Comparison of ENCODE assay signal across 31 cellular contexts in the genomic region with DNA sequence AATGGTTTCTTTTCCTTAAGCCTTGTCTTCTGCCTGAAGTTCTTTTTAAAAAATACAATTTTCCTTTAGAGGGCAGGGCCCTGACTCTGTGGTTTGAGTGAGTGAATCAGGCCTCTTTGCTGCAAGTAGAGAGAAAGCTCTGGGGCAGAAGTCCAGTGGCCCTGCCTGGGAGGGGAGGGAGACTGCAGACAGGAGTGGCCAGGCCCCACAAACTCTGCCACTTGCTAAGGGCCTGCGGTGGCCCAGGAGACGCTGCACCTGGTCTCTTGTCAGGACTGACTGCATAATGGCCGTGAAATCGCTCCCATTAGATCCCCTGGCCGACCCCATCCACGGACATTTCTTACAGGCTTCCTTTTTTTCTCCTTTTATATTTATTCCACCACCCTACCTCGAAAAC. TPM values are rescaled to one million over a fixed set of nuclear protein-coding genes. Genes with fewer than 3 reads are reported as not detected.
"Had no signal": no experiment of that assay in that cellular context is flagged by ENCODE, and none has a peak within 500 bp of the region (broad histone marks: within the 10 kb centered on the region; RNA-seq: fewer than 3 reads in every experiment).

No MANE protein-coding gene starts in this region.

- H3K36me3 Mint-ChIP-seq: activated naive CD8-positive, alpha-beta T cell; immature natural killer cell; naive thymus-derived CD8-positive, alpha-beta T cell had no signal

- FAIRE-seq: urothelium cell line had no signal

- H3K27ac Mint-ChIP-seq: activated CD4-positive, alpha-beta T cell treated with anti-CD3 and anti-CD28 coated beads, Interleukin-2, amount 10 ng/mL, durations not matched to agents 7 days and 5 days; activated CD8-positive, alpha-beta T cell treated with anti-CD3 and anti-CD28 coated beads for 36 hours; activated naive CD8-positive, alpha-beta T cell; activated T-helper 2 cell treated with anti-CD3 and anti-CD28 coated beads, Interferon-gamma antibody, Interleukin-2, Interleukin-4, amounts not matched to agents 10 μg/mL and 5 μg/mL and 100 μg/mL, durations not matched to agents 14 hours and 24 hours and 36 hours; dendritic cell treated with granulocyte-macrophage colony-stimulating factor and Interleukin-4, amounts not matched to agents 40 ng/mL and 50 ng/mL, for 4 days; endodermal cell; immature natural killer cell; naive thymus-derived CD8-positive, alpha-beta T cell; T-helper 17 cell had no signal

- H3K9me3 ChIP-seq: ascending aorta, breast epithelium, left lung, lower lobe of right lung, spleen, thoracic aorta had no signal

- H3K27ac ChIP-seq: ascending aorta, breast epithelium, heart left ventricle, left lung, lower lobe of right lung, spleen, thoracic aorta, WERI-Rb-1 had no signal

- H3K27me3 ChIP-seq: ascending aorta, breast epithelium, heart left ventricle, left lung, spleen had no signal

- H3K9me3 Mint-ChIP-seq: activated CD8-positive, alpha-beta T cell treated with anti-CD3 and anti-CD28 coated beads for 36 hours; activated T-helper 2 cell treated with anti-CD3 and anti-CD28 coated beads, Interferon-gamma antibody, Interleukin-2, Interleukin-4, amounts not matched to agents 10 μg/mL and 5 μg/mL and 100 μg/mL, durations not matched to agents 14 hours and 24 hours and 36 hours; immature natural killer cell had no signal

- H3K4me1 ChIP-seq: ascending aorta, breast epithelium, left lung, lower lobe of right lung, spleen had no signal

- H3K4me3 ChIP-seq: ascending aorta, breast epithelium, heart left ventricle, left lung, lower lobe of right lung, spleen, thoracic aorta had no signal

- DNase-seq: activated CD4-positive, alpha-beta T cell treated with anti-CD3 and anti-CD28 coated beads for 1 hour; activated CD4-positive, alpha-beta T cell treated with anti-CD3 and anti-CD28 coated beads, Interleukin-2, amount 10 ng/mL, durations not matched to agents 7 days and 5 days; activated CD8-positive, alpha-beta T cell treated with anti-CD3 and anti-CD28 coated beads for 36 hours; activated T-cell treated with anti-CD3 and anti-CD28 coated beads, Interleukin-2, amount 50 U/mL, for 48 hours; central memory CD4-positive, alpha-beta T cell; endodermal cell; foreskin fibroblast; heart left ventricle; immature natural killer cell; kidney glomerular epithelial cell; left lung; lower lobe of right lung; mesenchymal stem cell; naive thymus-derived CD8-positive, alpha-beta T cell; occipital lobe; right cardiac atrium; spleen; stimulated activated naive CD4-positive, alpha-beta T cell treated with Interleukin-2 at 50 U/mL for 16 hours; T-helper 17 cell; T1000; trophoblast cell; WERI-Rb-1 had no signal

- H3K4me1 Mint-ChIP-seq: immature natural killer cell; naive thymus-derived CD8-positive, alpha-beta T cell; T-helper 17 cell had no signal

- ATAC-seq: activated CD8-positive, alpha-beta T cell treated with anti-CD3 and anti-CD28 coated beads for 36 hours; esophagus mucosa; heart left ventricle; left lung; lower lobe of right lung; naive thymus-derived CD8-positive, alpha-beta T cell; right cardiac atrium; T-helper 17 cell had no signal

- H3K36me3 ChIP-seq: ascending aorta, breast epithelium, heart left ventricle, left lung, lower lobe of right lung, spleen, thoracic aorta had no signal

- H3K4me3 Mint-ChIP-seq: activated CD4-positive, alpha-beta T cell treated with anti-CD3 and anti-CD28 coated beads, Interleukin-2, amount 10 ng/mL, durations not matched to agents 7 days and 5 days; activated CD8-positive, alpha-beta T cell treated with anti-CD3 and anti-CD28 coated beads for 36 hours; activated naive CD8-positive, alpha-beta T cell; dendritic cell treated with granulocyte-macrophage colony-stimulating factor and Interleukin-4, amounts not matched to agents 40 ng/mL and 50 ng/mL, for 4 days; endodermal cell; immature natural killer cell; naive thymus-derived CD8-positive, alpha-beta T cell; neural crest cell; T-helper 17 cell had no signal

RNA-seq across cellular contexts. Expression of gene TSPAN11, which starts 25.5 kb away (rescaled TPM):
- total RNA-seq: activated CD4-positive, alpha-beta T cell treated with anti-CD3 and anti-CD28 coated beads, Interleukin-2, amount 10 ng/mL, durations not matched to agents 7 days and 5 days; activated CD8-positive, alpha-beta T cell treated with anti-CD3 and anti-CD28 coated beads for 36 hours; activated T-helper 2 cell treated with anti-CD3 and anti-CD28 coated beads, Interferon-gamma antibody, Interleukin-2, Interleukin-4, amounts not matched to agents 10 μg/mL and 5 μg/mL and 100 μg/mL, durations not matched to agents 14 hours and 24 hours and 36 hours; naive thymus-derived CD8-positive, alpha-beta T cell; T-helper 17 cell had no signal
- polyA plus RNA-seq: immature natural killer cell; naive thymus-derived CD8-positive, alpha-beta T cell had no signal
